Comparison of ENCODE assay signal across 19 cellular contexts in the genomic region with DNA sequence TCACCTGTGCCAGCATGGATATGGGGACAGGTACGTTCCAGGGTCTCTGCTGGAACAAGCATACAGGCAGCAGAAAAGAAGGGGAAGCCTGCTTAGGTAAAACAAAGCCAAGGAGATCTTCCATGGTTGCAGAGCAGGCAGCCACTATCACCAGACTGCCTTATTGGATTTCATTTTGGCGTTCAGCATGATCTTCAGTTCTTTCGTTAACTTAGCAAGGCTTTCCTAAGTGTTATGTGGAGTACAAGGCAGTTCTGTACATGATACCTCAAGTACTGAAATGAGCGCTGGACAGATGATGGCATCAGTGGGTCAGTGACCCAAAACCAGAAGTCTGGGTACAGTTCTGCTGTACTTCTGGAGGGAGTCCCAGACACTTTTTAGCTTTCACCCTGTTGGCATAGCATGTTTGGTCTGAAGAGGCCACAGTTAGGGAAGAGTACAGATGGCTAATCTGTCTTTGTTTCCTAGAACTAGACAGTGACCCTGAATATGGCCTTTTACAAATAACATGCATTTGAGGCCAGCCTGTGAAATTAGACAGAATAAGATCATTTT. TPM values are rescaled to one million over a fixed set of nuclear protein-coding genes. Genes with fewer than 3 reads are reported as not detected.
A peak's percentile ranks its signal among the peaks of the same experiment; 100 is the strongest.
DNase-seq lines count a peak whose midpoint lies in the region; ATAC-seq, FAIRE-seq and TF ChIP-seq lines count a peak whose summit lies in the region.
"Had no signal": no experiment of that assay in that cellular context is flagged by ENCODE, and none has a peak within 500 bp of the region (broad histone marks: within the 10 kb centered on the region; RNA-seq: fewer than 3 reads in every experiment).

No MANE protein-coding gene starts in this region.

- no peak overlapping the region for H3K4me3 Mint-ChIP-seq in memory B cell
- no peak overlapping the region for H3K4me3 Mint-ChIP-seq in stimulated activated naive B cell treated with anti-CD40 and anti-IgM and Interleukin-4, amounts not matched to agents 10 μg/mL and 1 μg/mL and 100 μg/mL, for 72 hours
- H3K4me3 Mint-ChIP-seq: B cell; CD8-positive, alpha-beta T cell; GM23338 had no signal

- H3K36me3 ChIP-seq in bronchial epithelial cell (ENCODE audit: control insufficient read depth, insufficient read depth, low read length): no peaks in the 10 kb centered on the region
- no peaks in the 10 kb centered on the region for H3K36me3 ChIP-seq in psoas muscle (ENCODE audit: insufficient read depth in 1 of 2, low read depth in 1 of 2)

- H3K4me3 ChIP-seq in bronchial epithelial cell (ENCODE audit: low read depth, low read length) (no peak overlapping the region), psoas muscle (no peak overlapping the region)
- H3K4me3 ChIP-seq: BLaER1 treated with 17β-estradiol and CSF1 and Interleukin-3, amounts not matched to agents 10 nM and 100 nM; GM23338 had no signal

- TF ChIP-seq POLR2A in GM12892 (IDR thresholded peaks at IDR 0.05; ENCODE audit: low read depth, low read length): no peak

- 44 to 72% (median 55%) methylated on average over 4 of the region's 4 CpGs for WGBS in psoas muscle, 3 donors

- no peak for DNase-seq in bronchial epithelial cell (ENCODE audit: low read depth)
- no peak for DNase-seq in memory B cell (ENCODE audit: low spot score in 2 of 2)
- no peak for DNase-seq in psoas muscle
- no peak for DNase-seq in stimulated activated naive B cell treated with anti-CD40 and anti-IgM and Interleukin-4, amounts not matched to agents 10 μg/mL and 1 μg/mL and 100 μg/mL, for 72 hours
- DNase-seq in omental fat pad (ENCODE audit: low spot score): no peak
- no peak for DNase-seq in GM12892 (ENCODE audit: insufficient read length)
- DNase-seq in stimulated activated CD8-positive, alpha-beta memory T cell treated with anti-CD3 and anti-CD28 coated beads, Interleukin-4, amount 100 ng/mL, for 48 hours: no peak
- DNase-seq: Calu3; CD8-positive, alpha-beta T cell; HCEC 1CT; IMR-90 had no signal

- no peaks in the 10 kb centered on the region for H3K9me3 Mint-ChIP-seq in memory B cell
- H3K9me3 Mint-ChIP-seq in stimulated activated naive B cell treated with anti-CD40 and anti-IgM and Interleukin-4, amounts not matched to agents 10 μg/mL and 1 μg/mL and 100 μg/mL, for 72 hours: no peaks in the 10 kb centered on the region
- H3K9me3 Mint-ChIP-seq: CD8-positive, alpha-beta T cell; GM23338 had no signal

- peak; percentile 89 for FAIRE-seq in bronchial epithelial cell (lab: Jason Lieb, UNC)
- FAIRE-seq in GM12892 (lab: Jason Lieb, UNC): no peak
- FAIRE-seq: G401.6, GM12891, GM18507, H54, HTR-8/SVneo had no signal

- H3K27ac Mint-ChIP-seq in memory B cell: peak overlapping the region; percentile 38
- H3K27ac Mint-ChIP-seq in stimulated activated naive B cell treated with anti-CD40 and anti-IgM and Interleukin-4, amounts not matched to agents 10 μg/mL and 1 μg/mL and 100 μg/mL, for 72 hours: peak overlapping the region; percentile 14
- H3K27ac Mint-ChIP-seq: B cell; CD8-positive, alpha-beta T cell had no signal

- H3K27me3 ChIP-seq in bronchial epithelial cell (ENCODE audit: control insufficient read depth, insufficient read depth, low read length): no peaks in the 10 kb centered on the region
- no peaks in the 10 kb centered on the region for H3K27me3 ChIP-seq in psoas muscle (ENCODE audit: insufficient read depth in 3 of 3, low read length in 2 of 3)
- H3K27me3 ChIP-seq: BLaER1 treated with 17β-estradiol and CSF1 and Interleukin-3, amounts not matched to agents 10 nM and 100 nM had no signal

- H3K4me1 ChIP-seq in psoas muscle: peaks cover 44% of the 10 kb centered on the region

- intact Hi-C loops in psoas muscle (cut with DNase I): loop anchor here (10.0 kb wide), 2 partner anchors 402 to 492 kb away; partner anchors contain the start of gene RBPJ (in 1 of the 2)

- no peak for ATAC-seq in memory B cell (ENCODE audit: low read depth)
- ATAC-seq in psoas muscle: peak; percentile 20 to 63 (median 32)
- ATAC-seq in stimulated activated naive B cell treated with anti-CD40 and anti-IgM and Interleukin-4, amounts not matched to agents 10 μg/mL and 1 μg/mL and 100 μg/mL, for 72 hours (replicated peaks): peak in 1 of 2 donors; percentile 43
- no peak for ATAC-seq in omental fat pad (ENCODE audit: low FRiP score)
- ATAC-seq: CD8-positive, alpha-beta T cell; GM23338 had no signal

- H3K9me3 ChIP-seq in psoas muscle: no peaks in the 10 kb centered on the region
- H3K9me3 ChIP-seq: BLaER1 treated with 17β-estradiol and CSF1 and Interleukin-3, amounts not matched to agents 10 nM and 100 nM had no signal

- TF ChIP-seq CTCF in bronchial epithelial cell (IDR thresholded peaks at IDR 0.05; ENCODE audit: insufficient read depth, low read length, severe bottlenecking) (no peak), psoas muscle (IDR thresholded peaks at IDR 0.05) (no peak), omental fat pad (IDR thresholded peaks at IDR 0.05) (no peak)

- no peaks in the 10 kb centered on the region for H3K27me3 Mint-ChIP-seq in memory B cell
- no peaks in the 10 kb centered on the region for H3K27me3 Mint-ChIP-seq in stimulated activated naive B cell treated with anti-CD40 and anti-IgM and Interleukin-4, amounts not matched to agents 10 μg/mL and 1 μg/mL and 100 μg/mL, for 72 hours
- H3K27me3 Mint-ChIP-seq: B cell had no signal

- H3K36me3 Mint-ChIP-seq in memory B cell: peaks cover 14% of the 10 kb centered on the region
- H3K36me3 Mint-ChIP-seq in stimulated activated naive B cell treated with anti-CD40 and anti-IgM and Interleukin-4, amounts not matched to agents 10 μg/mL and 1 μg/mL and 100 μg/mL, for 72 hours: peaks cover 25 to 35% of the 10 kb centered on the region in 2 donors

- peak overlapping the region; percentile 43 for H3K27ac ChIP-seq in psoas muscle
- H3K27ac ChIP-seq: BLaER1 treated with 17β-estradiol and CSF1 and Interleukin-3, amounts not matched to agents 10 nM and 100 nM had no signal

- peaks cover 18% of the 10 kb centered on the region for H3K4me1 Mint-ChIP-seq in memory B cell
- peaks cover 14 to 16% of the 10 kb centered on the region in 2 donors for H3K4me1 Mint-ChIP-seq in stimulated activated naive B cell treated with anti-CD40 and anti-IgM and Interleukin-4, amounts not matched to agents 10 μg/mL and 1 μg/mL and 100 μg/mL, for 72 hours

RNA-seq across cellular contexts. Expression of gene SMIM20, which starts 8.9 kb away (rescaled TPM):
- 26.8 and 53.4 TPM in 2 replicates for total RNA-seq in bronchial epithelial cell
- 10 to 100 TPM; 30.9 to 47.6 (median 38.8) TPM for total RNA-seq in psoas muscle
- polyA plus RNA-seq in psoas muscle: 100 to 1,000 TPM in 1 of 3 donors, 10 to 100 TPM in 2; 51.6 to 100 (median 59.0) TPM
- total RNA-seq in omental fat pad: 10 to 100 TPM; 21.4 to 33.5 (median 25.6) TPM
- polyA plus RNA-seq in GM12892 (2012; ENCODE audit: missing spikeins): 39.1 TPM

Comparison
In these comparisons a context has a peak if more than half of its experiments do, and no peak if none do; other contexts are left out.
1. ATAC-seq: peak in psoas muscle (4 of 4); none in memory B cell (single experiment) and omental fat pad (single experiment).